ENCODE assay signal across 1 cellular context in the genomic region with DNA sequence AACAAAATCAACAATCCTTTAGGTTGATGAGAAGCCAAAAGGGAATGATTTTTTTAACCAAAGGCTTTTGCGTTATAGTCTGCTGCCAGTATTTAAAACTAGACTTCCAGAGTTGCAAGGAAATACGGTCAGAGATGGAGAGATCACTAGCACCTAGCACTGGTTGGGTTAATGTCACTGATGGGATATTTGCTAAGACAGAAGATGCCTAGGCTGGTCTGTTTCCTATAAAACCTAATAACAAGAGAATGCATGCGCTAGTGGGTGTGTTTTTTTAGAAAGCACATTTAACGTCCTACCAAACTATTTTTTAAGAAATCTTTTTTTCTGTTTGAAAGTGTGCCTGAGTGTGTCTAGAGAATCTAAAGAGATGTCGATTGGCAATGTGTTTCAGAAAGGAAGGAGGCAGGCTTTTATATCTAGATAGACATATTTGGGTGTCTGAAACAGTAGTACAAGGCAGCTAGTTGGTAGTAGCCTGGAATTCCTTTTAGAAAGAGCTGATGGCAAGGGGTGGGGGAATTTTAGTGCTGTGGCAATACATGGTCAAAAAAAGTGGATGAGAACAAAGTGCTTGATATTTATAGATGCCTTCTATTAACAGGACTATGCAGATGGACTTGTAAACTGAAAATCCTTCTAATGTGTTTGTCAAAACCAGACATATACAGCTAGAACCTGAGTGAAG.
TF ChIP-seq lines count a peak whose summit lies in the region.

No MANE protein-coding gene starts in this region.

TF ChIP-seq in HCT116, 20 proteins besides CTCF, POLR2A, EP300 and RAD21 (continued from another document):
- no peak for TF ChIP-seq ZBTB33 (IDR thresholded peaks at IDR 0.05; ENCODE audit: extremely low read depth, insufficient replicate concordance, low read length)
